Comparison of ENCODE assay signal across 8 cellular contexts in genomic region chr9:89519393-89519805, GRCh38. TPM values are rescaled to one million over a fixed set of nuclear protein-coding genes. Genes with fewer than 3 reads are reported as not detected.
DNase-seq lines count a peak whose midpoint lies in the region; ATAC-seq, FAIRE-seq and TF ChIP-seq lines count a peak whose summit lies in the region.

No MANE protein-coding gene starts in this region.

- intact Hi-C loops in left colon (cut with DNase I, micrococcal nuclease) = no loop called here

- H3K27ac Mint-ChIP-seq in activated naive CD8-positive, alpha-beta T cell treated with anti-CD3 and anti-CD28 coated beads for 36 hours = peak overlapping the region; percentile 74

- no peak for FAIRE-seq in frontal cortex (lab: Jason Lieb, UNC)

- peaks cover 2% of the 10 kb centered on the region for H3K36me3 Mint-ChIP-seq in activated naive CD8-positive, alpha-beta T cell treated with anti-CD3 and anti-CD28 coated beads for 36 hours

- ATAC-seq in left colon = peak; percentile 44

- H3K4me3 Mint-ChIP-seq in activated naive CD8-positive, alpha-beta T cell treated with anti-CD3 and anti-CD28 coated beads for 36 hours = peak overlapping the region; percentile 22

- H3K27me3 Mint-ChIP-seq in activated naive CD8-positive, alpha-beta T cell treated with anti-CD3 and anti-CD28 coated beads for 36 hours = no peaks in the 10 kb centered on the region

- no peaks in the 10 kb centered on the region for H3K9me3 Mint-ChIP-seq in activated naive CD8-positive, alpha-beta T cell treated with anti-CD3 and anti-CD28 coated beads for 36 hours

- H3K4me1 Mint-ChIP-seq in activated naive CD8-positive, alpha-beta T cell treated with anti-CD3 and anti-CD28 coated beads for 36 hours = peaks cover 70% of the 10 kb centered on the region

- no peak for TF ChIP-seq CTCF in C4-2B (conservative IDR thresholded peaks at IDR 0.05)

- peak overlapping the region; percentile 5; the same call in 1 of the 2 replicates for H3K27ac ChIP-seq in C4-2B

- DNase-seq in HS-5 (ENCODE audit: low read depth) (peak; percentile 10), left colon (no peak), NCI-H1092 (lab: John Stamatoyannopoulos, UW) (no peak), GDM1 (lab: John Stamatoyannopoulos, UW) (no peak), frontal cortex (ENCODE audit: low spot score in 2 of 2) (no peak)
- DNase-seq in activated naive CD8-positive, alpha-beta T cell treated with anti-CD3 and anti-CD28 coated beads for 36 hours = no peak
- no peak for DNase-seq in stimulated activated CD8-positive, alpha-beta memory T cell treated with anti-CD3 and anti-CD28 coated beads, Interleukin-4, amount 100 ng/mL, for 48 hours

RNA-seq across cellular contexts. Expression of gene SEMA4D, which starts 21.5 kb away (rescaled TPM):
- 100 to 1,000 TPM; 239 to 245 TPM for total RNA-seq in activated naive CD8-positive, alpha-beta T cell treated with anti-CD3 and anti-CD28 coated beads for 36 hours
- 10 to 100 TPM; 18.9 to 21.2 TPM for total RNA-seq in left colon
- total RNA-seq in frontal cortex = 7.7 TPM

Comparison
In these comparisons a context has a peak if more than half of its experiments do, and no peak if none do; other contexts are left out.
1. RNA of gene SEMA4D, which starts 21.5 kb away (total RNA-seq): 239 to 245 TPM in activated naive CD8-positive, alpha-beta T cell treated with anti-CD3 and anti-CD28 coated beads for 36 hours; 18.9 to 21.2 TPM in left colon and 7.7 TPM in frontal cortex (single experiment); every median in the first group is over 10 times any median in the second.